8 cellular contexts compared by ENCODE assay signal in the genomic region with DNA sequence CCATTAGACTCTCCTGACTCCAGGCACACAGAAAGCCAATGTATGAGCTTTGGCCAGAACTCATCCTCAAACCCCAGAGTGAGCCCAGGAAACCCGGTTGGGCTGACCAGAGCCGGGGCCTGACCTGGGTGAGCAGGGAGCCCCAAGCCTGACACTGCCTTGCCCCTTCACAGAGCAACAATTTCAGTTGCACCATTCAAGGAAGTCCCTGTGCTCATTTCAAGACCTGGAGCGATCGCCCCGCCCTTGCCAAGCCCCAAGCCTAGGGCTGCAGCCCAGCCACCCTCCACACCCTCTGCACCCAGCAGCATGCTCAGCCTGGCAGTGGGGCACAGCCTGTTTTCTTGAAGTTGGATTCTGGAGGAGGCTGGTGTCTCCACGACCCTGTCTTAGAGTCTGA. TPM values are rescaled to one million over a fixed set of nuclear protein-coding genes. Genes with fewer than 3 reads are reported as not detected.
A peak's percentile ranks its signal among the peaks of the same experiment; 100 is the strongest.
DNase-seq lines count a peak whose midpoint lies in the region; ATAC-seq and TF ChIP-seq lines count a peak whose summit lies in the region.

No MANE protein-coding gene starts in this region.

- H3K9me3 ChIP-seq in PC-3 (ENCODE audit: low read length): no peaks in the 10 kb centered on the region
- no peaks in the 10 kb centered on the region for H3K9me3 ChIP-seq in body of pancreas

- no peaks in the 10 kb centered on the region for H3F3A ChIP-seq in PC-3 (ENCODE audit: low read length, unreplicated experiment)

- peaks cover 19 to 23% of the 10 kb centered on the region in 2 donors for H3K4me1 Mint-ChIP-seq in natural killer cell

- intact Hi-C loops in PC-3 (cut with micrococcal nuclease): loop anchor here (2.0 kb wide), 1 partner anchor 164 kb away; no protein-coding TSS in a partner anchor
- intact Hi-C loops in natural killer cell (cut with micrococcal nuclease): loop anchor here (5.0 kb wide), 1 partner anchor 49 kb away; a partner anchor contains a TSS
- intact Hi-C loops in body of pancreas (cut with DNase I): no loop called here

- CTCF ChIA-PET in BJ (lab: Yijun Ruan, JAX) (interaction anchor here (0.7 to 1.9 kb wide), 9 partner anchors 11 to 334 kb away, joined by 3 to 4 read pairs (median 3); partner anchors contain the start of genes AKR7A2 and SLC66A1), PC-3 (lab: Charles Lee) (interaction anchor here (0.7 kb wide), 1 partner anchor 109 kb away, joined by 3 read pairs; no protein-coding TSS in a partner anchor)

- no peak for DNase-seq in BJ (ENCODE audit: low read depth)
- peak; percentile 17 for DNase-seq in PC-3
- no peak for DNase-seq in coronary artery (ENCODE audit: low spot score)
- no peak for DNase-seq in natural killer cell
- DNase-seq in NCI-H2196 treated with DMSO at 0.1 percent for 48 hours (lab: John Stamatoyannopoulos, UW; ENCODE audit: unreplicated experiment): no peak
- DNase-seq in body of pancreas: no peak
- no peak for DNase-seq in NCI-H1436 treated with DMSO at 0.1 percent for 48 hours (lab: John Stamatoyannopoulos, UW)
- no peak for DNase-seq in NCI-H748 (lab: John Stamatoyannopoulos, UW; ENCODE audit: unreplicated experiment)

- H3K27ac ChIP-seq in PC-3 (ENCODE audit: low read length): no peak overlapping the region
- peak overlapping the region in 1 of 2 donors; percentile 90 for H3K27ac ChIP-seq in coronary artery
- H3K27ac ChIP-seq in body of pancreas: peak overlapping the region in 1 of 4 donors; percentile 0

- no peak for ATAC-seq in PC-3
- ATAC-seq in natural killer cell: no peak
- ATAC-seq in body of pancreas: no peak

- H3K4me3 Mint-ChIP-seq in natural killer cell: peak overlapping the region; percentile 31

- no peak overlapping the region for H2AFZ ChIP-seq in PC-3 (ENCODE audit: low read length)

- H3K9me3 Mint-ChIP-seq in natural killer cell: no peaks in the 10 kb centered on the region

- no peaks in the 10 kb centered on the region for H3K36me3 Mint-ChIP-seq in natural killer cell

- POLR2A ChIA-PET in BJ (lab: Charles Lee): no interaction called here
- POLR2A ChIA-PET in PC-3 (lab: Charles Lee; ENCODE audit: unreplicated experiment): interaction anchor here (0.5 kb wide), 2 partner anchors 161 kb away, joined by 4 to 15 read pairs; partner anchors contain the start of gene CAPZB

- H3K4me3 ChIP-seq in BJ (ENCODE audit: low read depth, low read length) (peak overlapping the region; percentile 63), PC-3 (ENCODE audit: low read length) (no peak overlapping the region), coronary artery (peak overlapping the region; percentile 94), body of pancreas (no peak overlapping the region)

- TF ChIP-seq POLR2A in body of pancreas (IDR thresholded peaks at IDR 0.05): no peak

- peaks cover 11 to 24% of the 10 kb centered on the region in 2 donors for H3K27me3 Mint-ChIP-seq in natural killer cell (ENCODE audit: low read depth in 2 of 2)

- peaks cover 51% of the 10 kb centered on the region for H3K79me2 ChIP-seq in PC-3 (ENCODE audit: low read length)

- WGBS in body of pancreas, 2 donors: 79 to 84% methylated on average over 3 to 6 of the region's 6 CpGs

- H3K36me3 ChIP-seq in BJ (ENCODE audit: control insufficient read depth, insufficient read depth, low read length) (no peaks in the 10 kb centered on the region; the same call in 1 of the 2 replicates), PC-3 (ENCODE audit: low read depth, low read length) (no peaks in the 10 kb centered on the region), body of pancreas (replicated peaks in 1 of 2; ENCODE audit: insufficient read depth in 1 of 2, low read depth in 2 of 2) (no peaks in the 10 kb centered on the region)

- no peak for TF ChIP-seq CTCF in BJ (IDR thresholded peaks at IDR 0.05; ENCODE audit: insufficient read depth, low read depth, low read length)
- no peak for TF ChIP-seq CTCF in PC-3 (conservative IDR thresholded peaks at IDR 0.05; ENCODE audit: low read depth, low read length)
- TF ChIP-seq CTCF in coronary artery (IDR thresholded peaks at IDR 0.05): no peak
- TF ChIP-seq CTCF in natural killer cell (IDR thresholded peaks at IDR 0.05): no peak
- TF ChIP-seq CTCF in body of pancreas (IDR thresholded peaks at IDR 0.05): no peak

- no peak overlapping the region for H3K27ac Mint-ChIP-seq in natural killer cell

- no TSS peak for BruUV-seq in PC-3 (replicated peaks; lab: Mats Ljungman, UMichigan)

- H4K20me1 ChIP-seq in PC-3 (ENCODE audit: low read length): no peaks in the 10 kb centered on the region

- peak overlapping the region; percentile 99; the same call in 1 of the 2 replicates for H3K4me2 ChIP-seq in PC-3 (ENCODE audit: low read length)

- H3K9ac ChIP-seq in PC-3 (ENCODE audit: low read length): no peak overlapping the region

- peaks cover 28% of the 10 kb centered on the region for H3K4me1 ChIP-seq in PC-3 (ENCODE audit: insufficient read depth, low read length)
- H3K4me1 ChIP-seq in body of pancreas: peaks cover 25% of the 10 kb centered on the region

- H3K27me3 ChIP-seq in BJ (ENCODE audit: control insufficient read depth, insufficient read depth, low read length) (no peaks in the 10 kb centered on the region), PC-3 (ENCODE audit: low read length) (no peaks in the 10 kb centered on the region), body of pancreas (no peaks in the 10 kb centered on the region)

- no peaks in the 10 kb centered on the region for H3K9me2 ChIP-seq in PC-3 (replicated peaks; ENCODE audit: low read length)

RNA-seq across cellular contexts. Expression of gene NBL1, which starts 2.3 kb away (rescaled TPM):
- polyA plus RNA-seq in BJ (2011; rRNA removed): 109 and 171 TPM in 2 replicates
- 134 and 156 TPM in 2 replicates for polyA minus RNA-seq in BJ (2011; rRNA and poly(A)+ RNA removed)
- total RNA-seq in PC-3 (2014; rRNA removed): 117 and 141 TPM in 2 replicates
- 10 to 100 TPM; 10.7 to 18.4 (median 11.4) TPM for total RNA-seq in natural killer cell
- 10 to 100 TPM; 21.8 to 32.4 TPM for total RNA-seq in body of pancreas

RNA-seq across cellular contexts. Expression of gene HTR6, which starts 18.3 kb away (rescaled TPM):
- not detected in 2 replicates for polyA plus RNA-seq in BJ (2011; rRNA removed)
- polyA minus RNA-seq in BJ (2011; rRNA and poly(A)+ RNA removed): not detected in 2 replicates
- total RNA-seq in PC-3 (2014; rRNA removed) (not detected in 2 replicates), natural killer cell (under 1 TPM in 1 of 3 donors, not detected in 2; 0.18 TPM), body of pancreas (not detected)

Comparison
In these comparisons a context has a peak if more than half of its experiments do, and no peak if none do; other contexts are left out.
1. H3K4me3 ChIP-seq: peak in BJ (single experiment) and coronary artery (single experiment); none in PC-3 (single experiment) and body of pancreas (0 of 2).